Comparison of ENCODE assay signal across 1 cellular context in the genomic region with DNA sequence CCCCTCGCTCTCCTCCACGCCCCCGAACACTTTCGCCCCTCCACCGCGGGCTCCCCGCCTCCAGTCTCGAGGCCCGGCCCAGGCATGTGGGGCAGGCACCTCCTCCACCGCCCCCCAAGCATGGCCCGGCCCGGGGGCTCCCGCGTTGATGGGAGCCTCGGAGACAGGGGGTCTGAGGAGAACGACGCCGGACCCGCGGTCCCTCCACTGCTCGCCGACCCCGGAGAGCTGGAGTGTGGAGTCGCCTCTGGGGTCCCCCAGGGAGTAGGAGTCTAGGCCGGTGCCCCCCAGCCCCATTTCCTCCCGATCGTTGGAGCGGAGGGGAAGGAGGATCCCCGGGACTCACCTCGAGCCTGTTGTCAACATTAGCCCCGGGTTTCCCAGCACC.
TF ChIP-seq lines count a peak whose summit lies in the region.

No MANE protein-coding gene starts in this region.

TF ChIP-seq in HEK293, 187 proteins besides CTCF, POLR2A, EP300 and RAD21 (continued from another document):
- TF ChIP-seq ZSCAN23 (tag by site-specific recombination; IDR thresholded peaks at IDR 0.05) = no peak
- no peak for TF ChIP-seq ZNF792 (tag by site-specific recombination; IDR thresholded peaks at IDR 0.05)
- TF ChIP-seq, protein P1, sequence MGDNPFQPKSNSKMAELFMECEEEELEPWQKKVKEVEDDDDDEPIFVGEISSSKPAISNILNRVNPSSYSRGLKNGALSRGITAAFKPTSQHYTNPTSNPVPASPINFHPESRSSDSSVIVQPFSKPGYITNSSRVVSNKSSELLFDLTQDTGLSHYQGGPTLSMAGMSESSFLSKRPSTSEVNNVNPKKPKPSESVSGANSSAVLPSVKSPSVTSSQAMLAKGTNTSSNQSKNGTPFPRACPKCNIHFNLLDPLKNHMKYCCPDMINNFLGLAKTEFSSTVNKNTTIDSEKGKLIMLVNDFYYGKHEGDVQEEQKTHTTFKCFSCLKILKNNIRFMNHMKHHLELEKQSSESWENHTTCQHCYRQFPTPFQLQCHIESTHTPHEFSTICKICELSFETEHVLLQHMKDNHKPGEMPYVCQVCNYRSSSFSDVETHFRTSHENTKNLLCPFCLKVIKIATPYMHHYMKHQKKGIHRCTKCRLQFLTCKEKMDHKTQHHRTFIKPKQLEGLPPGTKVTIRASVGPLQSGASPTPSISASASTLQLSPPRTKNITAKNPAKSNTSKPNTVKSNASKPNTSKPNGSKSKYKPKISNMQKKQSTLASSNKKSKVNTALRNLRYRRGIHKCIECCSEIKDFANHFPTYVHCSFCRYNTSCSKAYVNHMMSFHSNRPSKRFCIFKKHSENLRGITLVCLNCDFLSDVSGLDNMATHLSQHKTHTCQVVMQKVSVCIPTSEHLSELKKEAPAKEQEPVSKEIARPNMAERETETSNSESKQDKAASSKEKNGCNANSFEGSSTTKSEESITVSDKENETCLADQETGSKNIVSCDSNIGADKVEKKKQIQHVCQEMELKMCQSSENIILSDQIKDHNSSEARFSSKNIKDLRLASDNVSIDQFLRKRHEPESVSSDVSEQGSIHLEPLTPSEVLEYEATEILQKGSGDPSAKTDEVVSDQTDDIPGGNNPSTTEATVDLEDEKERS (tag by site-specific recombination; IDR thresholded peaks at IDR 0.05) = no peak
- no peak for TF ChIP-seq ZNF416 (tag by site-specific recombination; IDR thresholded peaks at IDR 0.05)
- TF ChIP-seq, protein P2, sequence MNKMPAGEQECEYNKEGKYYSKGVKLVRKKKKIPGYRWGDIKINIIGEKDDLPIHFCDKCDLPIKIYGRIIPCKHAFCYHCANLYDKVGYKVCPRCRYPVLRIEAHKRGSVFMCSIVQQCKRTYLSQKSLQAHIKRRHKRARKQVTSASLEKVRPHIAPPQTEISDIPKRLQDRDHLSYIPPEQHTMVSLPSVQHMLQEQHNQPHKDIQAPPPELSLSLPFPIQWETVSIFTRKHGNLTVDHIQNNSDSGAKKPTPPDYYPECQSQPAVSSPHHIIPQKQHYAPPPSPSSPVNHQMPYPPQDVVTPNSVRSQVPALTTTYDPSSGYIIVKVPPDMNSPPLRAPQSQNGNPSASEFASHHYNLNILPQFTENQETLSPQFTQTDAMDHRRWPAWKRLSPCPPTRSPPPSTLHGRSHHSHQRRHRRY (tag by site-specific recombination; IDR thresholded peaks at IDR 0.05) = no peak
- TF ChIP-seq ZNF157 (tag by site-specific recombination; IDR thresholded peaks at IDR 0.05) = no peak; the same call in 1 of the 2 replicates
- TF ChIP-seq KLF7 (tag by site-specific recombination; IDR thresholded peaks at IDR 0.05; ENCODE audit: borderline replicate concordance) = no peak
- no peak for TF ChIP-seq ZNF366 (tag by site-specific recombination; conservative IDR thresholded peaks at IDR 0.05)
- TF ChIP-seq ZNF239 (tag by site-specific recombination; IDR thresholded peaks at IDR 0.05) = 0 out of 2 replicates have a peak, but pooled peaks have one; percentile 1
- no peak for TF ChIP-seq BCL11A (tag by site-specific recombination; IDR thresholded peaks at IDR 0.05; ENCODE audit: low read depth)
TF ChIP-seq in HEK293: peak in this region for 19.
